28 cellular contexts compared by ENCODE assay signal in the genomic region with DNA sequence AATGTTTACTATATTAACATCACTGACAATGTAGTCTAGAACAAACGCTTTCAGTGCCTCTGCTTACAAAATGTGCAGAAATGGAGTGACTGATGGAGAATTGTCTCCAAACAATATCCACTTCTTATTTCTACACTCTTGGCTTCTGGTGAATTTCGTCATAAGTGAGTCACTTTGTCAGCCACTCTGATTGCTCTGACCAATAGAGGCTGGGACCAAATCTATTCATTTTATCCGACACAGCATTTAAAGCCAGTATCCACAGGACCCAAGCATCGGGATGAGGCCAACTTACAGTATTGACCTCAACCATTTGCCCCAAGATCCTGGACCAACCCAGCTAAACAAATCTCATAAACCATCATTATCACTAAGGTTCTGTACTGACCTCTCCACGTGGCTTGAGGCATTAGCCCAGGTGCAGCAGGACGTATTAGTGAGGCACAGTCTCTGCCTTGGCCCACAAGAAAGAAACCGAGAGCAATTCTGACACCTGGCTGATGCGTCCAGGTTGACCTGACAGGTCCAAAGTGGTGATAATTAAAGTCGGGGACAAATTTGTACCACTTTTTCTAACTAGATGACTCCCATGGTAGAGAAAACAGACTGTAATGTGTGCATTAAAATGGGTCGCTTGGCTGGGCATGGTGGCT. TPM values are rescaled to one million over a fixed set of nuclear protein-coding genes. Genes with fewer than 3 reads are reported as not detected.
"Had no signal": no experiment of that assay in that cellular context is flagged by ENCODE, and none has a peak within 500 bp of the region (broad histone marks: within the 10 kb centered on the region; RNA-seq: fewer than 3 reads in every experiment).

No MANE protein-coding gene starts in this region.

- ATAC-seq: effector memory CD8-positive, alpha-beta T cell; left lobe of liver; lower lobe of right lung; sciatic nerve; stimulated activated effector memory CD8-positive, alpha-beta T cell treated with anti-CD3 and anti-CD28 coated beads, Interleukin-12 subunit alpha, Interleukin-12 subunit beta, amount 100 ng/mL, for 72 hours had no signal

- H3K27me3 ChIP-seq: ascending aorta, brain microvascular endothelial cell, colonic mucosa, esophagus muscularis mucosa, stomach, suprapubic skin, tibial nerve had no signal

- H3K27ac Mint-ChIP-seq: activated naive CD4-positive, alpha-beta T cell treated with anti-CD3 and anti-CD28 coated beads, Interleukin-2, amount 50 U/mL, for 24 hours; effector memory CD8-positive, alpha-beta T cell; naive B cell; stimulated activated effector memory CD8-positive, alpha-beta T cell treated with anti-CD3 and anti-CD28 coated beads, Interleukin-12 subunit alpha, Interleukin-12 subunit beta, amount 100 ng/mL, for 72 hours; T-helper 2 cell treated with Interferon-gamma antibody and Interleukin-4, amounts not matched to agents 5 μg/mL and 100 μg/mL, for 36 hours had no signal

- H3K9me3 Mint-ChIP-seq: activated naive CD4-positive, alpha-beta T cell treated with anti-CD3 and anti-CD28 coated beads, Interleukin-2, amount 50 U/mL, for 24 hours; central memory CD8-positive, alpha-beta T cell; effector memory CD8-positive, alpha-beta T cell; naive B cell; stimulated activated effector memory CD8-positive, alpha-beta T cell treated with anti-CD3 and anti-CD28 coated beads, Interleukin-12 subunit alpha, Interleukin-12 subunit beta, amount 100 ng/mL, for 72 hours; T-helper 2 cell treated with Interferon-gamma antibody and Interleukin-4, amounts not matched to agents 5 μg/mL and 100 μg/mL, for 36 hours had no signal

- H3K36me3 ChIP-seq: ascending aorta, brain microvascular endothelial cell, colonic mucosa, esophagus muscularis mucosa, lower lobe of right lung, stomach, suprapubic skin, tibial nerve, WERI-Rb-1 had no signal

- H3K4me1 Mint-ChIP-seq: activated naive CD4-positive, alpha-beta T cell treated with anti-CD3 and anti-CD28 coated beads, Interleukin-2, amount 50 U/mL, for 24 hours; central memory CD8-positive, alpha-beta T cell; naive B cell; stimulated activated effector memory CD8-positive, alpha-beta T cell treated with anti-CD3 and anti-CD28 coated beads, Interleukin-12 subunit alpha, Interleukin-12 subunit beta, amount 100 ng/mL, for 72 hours had no signal

- DNase-seq: activated CD4-positive, alpha-beta T cell treated with anti-CD3 and anti-CD28 coated beads, Interleukin-2, amount 50 U/mL, for 1 hour; activated CD4-positive, CD25-positive, alpha-beta regulatory T cell treated with anti-CD3 and anti-CD28 coated beads, Interleukin-2, amount 50 U/mL, for 72 hours; activated gamma-delta T cell treated with Interleukin-2 at 50 U/mL for 16 hours; activated T-cell treated with anti-CD3 and anti-CD28 coated beads, Interleukin-2, amount 50 U/mL, for 1 hour; brain microvascular endothelial cell; colonic mucosa; dorsolateral prefrontal cortex; effector memory CD8-positive, alpha-beta T cell; kidney; lower lobe of right lung; naive B cell; occipital lobe; small intestine; stimulated activated CD4-positive, alpha-beta T cell treated with anti-CD3 and anti-CD28 coated beads, Interleukin-2, amount 100 ng/mL, for 24 hours; stomach; WERI-Rb-1 had no signal

- H3K9me3 ChIP-seq: ascending aorta, colonic mucosa, esophagus muscularis mucosa, lower lobe of right lung, stomach, suprapubic skin, tibial nerve had no signal

- H3K4me3 Mint-ChIP-seq: activated naive CD4-positive, alpha-beta T cell treated with anti-CD3 and anti-CD28 coated beads, Interleukin-2, amount 50 U/mL, for 24 hours; central memory CD8-positive, alpha-beta T cell; effector memory CD8-positive, alpha-beta T cell; naive B cell; stimulated activated effector memory CD8-positive, alpha-beta T cell treated with anti-CD3 and anti-CD28 coated beads, Interleukin-12 subunit alpha, Interleukin-12 subunit beta, amount 100 ng/mL, for 72 hours; T-helper 2 cell treated with Interferon-gamma antibody and Interleukin-4, amounts not matched to agents 5 μg/mL and 100 μg/mL, for 36 hours had no signal

- H3K4me1 ChIP-seq: ascending aorta, colonic mucosa, esophagus muscularis mucosa, lower lobe of right lung, suprapubic skin, tibial nerve had no signal

- H3K36me3 Mint-ChIP-seq: activated naive CD4-positive, alpha-beta T cell treated with anti-CD3 and anti-CD28 coated beads, Interleukin-2, amount 50 U/mL, for 24 hours; naive B cell; stimulated activated effector memory CD8-positive, alpha-beta T cell treated with anti-CD3 and anti-CD28 coated beads, Interleukin-12 subunit alpha, Interleukin-12 subunit beta, amount 100 ng/mL, for 72 hours had no signal

- H3K4me3 ChIP-seq: ascending aorta, colonic mucosa, dorsolateral prefrontal cortex, esophagus muscularis mucosa, lower lobe of right lung, stomach, suprapubic skin, tibial nerve had no signal

- H3K27me3 Mint-ChIP-seq: central memory CD8-positive, alpha-beta T cell had no signal

- H3K27ac ChIP-seq: ascending aorta, brain microvascular endothelial cell, colonic mucosa, dorsolateral prefrontal cortex, esophagus muscularis mucosa, lower lobe of right lung, suprapubic skin, tibial nerve, WERI-Rb-1 had no signal

RNA-seq across cellular contexts. Expression of gene EDARADD, which starts 59.1 kb away (rescaled TPM):
- total RNA-seq: ascending aorta, endothelial cell of umbilical vein, glomerular endothelial cell had no signal
